In the genomic region with DNA sequence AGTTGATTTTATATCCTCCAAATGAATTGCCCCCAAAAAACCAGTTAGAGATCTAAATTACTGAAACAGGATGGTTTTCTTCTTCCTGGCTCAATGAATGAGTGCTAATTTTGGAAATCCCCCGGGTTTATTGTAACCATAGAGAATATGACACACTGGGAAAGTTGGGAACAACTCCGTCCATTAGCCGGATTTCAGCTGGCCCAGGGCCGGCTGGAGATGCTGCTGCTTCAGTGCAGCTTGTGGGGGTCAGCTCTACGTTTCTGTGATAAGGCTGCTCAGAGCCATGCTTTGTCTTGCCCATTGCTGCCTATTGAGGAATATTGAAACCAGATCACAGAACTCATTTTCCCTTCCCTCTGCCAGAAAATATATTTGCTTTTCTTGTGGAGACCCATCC, we compare ENCODE assay signal across 19 cellular contexts. TPM values are rescaled to one million over a fixed set of nuclear protein-coding genes. Genes with fewer than 3 reads are reported as not detected.
DNase-seq lines count a peak whose midpoint lies in the region; ATAC-seq, FAIRE-seq and TF ChIP-seq lines count a peak whose summit lies in the region.
"Had no signal": no experiment of that assay in that cellular context is flagged by ENCODE, and none has a peak within 500 bp of the region (broad histone marks: within the 10 kb centered on the region; RNA-seq: fewer than 3 reads in every experiment).

No MANE protein-coding gene starts in this region.

- H3K36me3 ChIP-seq in HepG2 (replicated peaks in 1 of 2; ENCODE audit: control insufficient read depth in 1 of 2, insufficient read depth in 2 of 2, low read length in 2 of 2) (peaks cover 1 to 18% of the 10 kb centered on the region in 2 experiments; a peak in 4 of 5 replicates), right lobe of liver (peaks cover 0 to 17% (median 2%) of the 10 kb centered on the region in 4 donors), neutrophil (peaks cover 92% of the 10 kb centered on the region), aorta (ENCODE audit: control insufficient read depth in 1 of 2, insufficient read depth in 2 of 2, low read length in 1 of 2) (peaks cover 2 to 5% of the 10 kb centered on the region in 2 donors)

- TF ChIP-seq EP300 in HepG2 (IDR thresholded peaks at IDR 0.05; ENCODE audit: low read depth in 2 of 2, low read length in 2 of 2) = no peak
- no peak for TF ChIP-seq EP300 in HepG2 (CRISPR knock-in tag; IDR thresholded peaks at IDR 0.05; ENCODE audit: borderline replicate concordance)

- no peaks in the 10 kb centered on the region for H3K9me3 ChIP-seq in HepG2 (ENCODE audit: low read length)
- no peaks in the 10 kb centered on the region for H3K9me3 ChIP-seq in right lobe of liver
- peaks cover 3% of the 10 kb centered on the region for H3K9me3 ChIP-seq in neutrophil
- no peaks in the 10 kb centered on the region for H3K9me3 ChIP-seq in aorta (ENCODE audit: control insufficient read depth, low read length)

- no peak overlapping the region for H3K9ac ChIP-seq in HepG2 (ENCODE audit: insufficient read depth, low read depth, low read length)
- H3K9ac ChIP-seq: GM23248 had no signal

- TF ChIP-seq POLR2A in HepG2 (IDR thresholded peaks at IDR 0.05; ENCODE audit: insufficient read depth in 1 of 2, low read depth in 2 of 2, low read length in 2 of 2) (no peak), right lobe of liver (IDR thresholded peaks at IDR 0.05) (no peak)

- no peaks in the 10 kb centered on the region for H3K79me2 ChIP-seq in HepG2 (ENCODE audit: insufficient read depth, low read length)

- H3K4me3 ChIP-seq in HepG2 (replicated peaks in 1 of 3; ENCODE audit: insufficient read depth in 1 of 3, low read depth in 2 of 3, low read length in 3 of 3) (no peak overlapping the region), right lobe of liver (no peak overlapping the region), neutrophil (ENCODE audit: low read depth in 1 of 2, low read length in 1 of 2) (no peak overlapping the region), aorta (ENCODE audit: low read length in 2 of 2) (no peak overlapping the region)
- H3K4me3 ChIP-seq: GM23248 had no signal

- CTCF ChIA-PET in HepG2 (lab: Yijun Ruan, JAX; ENCODE audit: low intra/inter-chr PET ratio, low total read pairs) = no interaction called here

- 92% methylated on average over 4 of the region's 5 CpGs for WGBS in HepG2 (ENCODE audit: low lambda C conversion rate)
- WGBS in right lobe of liver (ENCODE audit: insufficient coverage, low coverage, low lambda C conversion rate, missing lambda C conversion rate) = 84% methylated on average over 5 of the region's 5 CpGs
- WGBS in aorta, 2 donors = 1 to 5% methylated on average over 5 of the region's 5 CpGs

- POLR2A ChIA-PET in HepG2 (lab: Yijun Ruan, JAX) = no interaction called here

- no peak for DNase-seq in HepG2 (ENCODE audit: low spot score)
- no peak for DNase-seq in right lobe of liver
- DNase-seq in left cardiac atrium = peak; percentile 30
- peak in 1 of 2 donors; percentile 60 for DNase-seq in aorta
- no peak for DNase-seq in HK-2 (ENCODE audit: unreplicated experiment)
- no peak for DNase-seq in iPS-NIHi7 (ENCODE audit: extremely low spot score)
- DNase-seq: DND-41; GDM1; GM23248; NCI-H1436; NCI-H2081; NCI-H2227 treated with DMSO at 0.1 percent for 48 hours; NCI-H524 treated with DMSO at 0.1 percent for 48 hours; NK-92 treated with Interleukin-12 subunit alpha and Interleukin-12 subunit beta, amount 100 ng/mL, for 24 hours; PC-3 had no signal

- H3K4me1 ChIP-seq in HepG2 (ENCODE audit: insufficient read depth, low read length) (peaks cover 26% of the 10 kb centered on the region), right lobe of liver (no peaks in the 10 kb centered on the region), neutrophil (ENCODE audit: control insufficient read depth in 1 of 2, insufficient read depth in 1 of 2, low read depth in 1 of 2, low read length in 1 of 2) (peaks cover 0 to 7% of the 10 kb centered on the region in 2 experiments), aorta (ENCODE audit: control insufficient read depth in 1 of 2, insufficient read depth in 2 of 2, low read length in 2 of 2) (no peaks in the 10 kb centered on the region)

- TF ChIP-seq CTCF in HepG2 (CRISPR knock-in tag; IDR thresholded peaks at IDR 0.05) (no peak), right lobe of liver (IDR thresholded peaks at IDR 0.05) (no peak), neutrophil (IDR thresholded peaks at IDR 0.05) (no peak)

- ATAC-seq in HepG2 = no peak
- ATAC-seq in right lobe of liver = no peak
- peak; percentile 32 to 62 for ATAC-seq in left cardiac atrium
- ATAC-seq in aorta (ENCODE audit: low FRiP score) = peak; percentile 70
- no peak for ATAC-seq in HG03139 (IDR thresholded peaks at IDR 0.05; ENCODE audit: unreplicated experiment)
- ATAC-seq: PC-3 had no signal

- in situ Hi-C loops in HepG2 (cut with HindIII; ENCODE audit: extremely low pct_ligation_motif_present, low pct_unique_long_range_greater_than_20kb) = no loop called here

- H3K27ac ChIP-seq in HepG2 (ENCODE audit: extremely low read length, insufficient read depth, low read length) (peak overlapping the region; percentile 84), right lobe of liver (no peak overlapping the region), neutrophil (peak overlapping the region; percentile 21), aorta (ENCODE audit: low read depth in 1 of 2, low read length in 2 of 2) (peak overlapping the region in 1 of 2 donors; percentile 14)
- H3K27ac ChIP-seq: GM23248 had no signal

- no peak overlapping the region for H3K4me2 ChIP-seq in HepG2 (ENCODE audit: low read depth, low read length)

- intact Hi-C loops in HepG2 (cut with micrococcal nuclease; ENCODE audit: unreplicated experiment) (loop anchor here (2.0 to 10.0 kb wide), 2 partner anchors 19 to 213 kb away; partner anchors contain the start of gene CP), right lobe of liver (cut with DNase I) (no loop called here), left cardiac atrium (cut with DNase I) (no loop called here), aorta (cut with DNase I) (loop anchor here in 1 of 2 donors (10.0 kb wide), 1 partner anchor 57 kb away; no protein-coding TSS in a partner anchor)

- no peaks in the 10 kb centered on the region for H4K20me1 ChIP-seq in HepG2 (ENCODE audit: insufficient read depth, low read length)

- no peaks in the 10 kb centered on the region for H3K27me3 ChIP-seq in HepG2 (ENCODE audit: control insufficient read depth in 1 of 2, insufficient read depth in 2 of 2, low read length in 2 of 2)
- no peaks in the 10 kb centered on the region for H3K27me3 ChIP-seq in right lobe of liver
- no peaks in the 10 kb centered on the region for H3K27me3 ChIP-seq in neutrophil
- H3K27me3 ChIP-seq in aorta (ENCODE audit: control insufficient read depth in 1 of 2, insufficient read depth in 2 of 2, low read length in 1 of 2) = no peaks in the 10 kb centered on the region

- no peak overlapping the region for H2AFZ ChIP-seq in HepG2 (ENCODE audit: low read length)
- H2AFZ ChIP-seq: GM23248 had no signal

- no peak for FAIRE-seq in HepG2 (lab: Jason Lieb, UNC)
- FAIRE-seq: A204.1, GM12892 had no signal

- no peak for TF ChIP-seq RAD21 in HepG2 (CRISPR knock-in tag; IDR thresholded peaks at IDR 0.05)

- no TSS peak for BruUV-seq in HepG2 (replicated peaks; lab: Mats Ljungman, UMichigan)

TF ChIP-seq in HepG2, 621 proteins besides CTCF, POLR2A, EP300 and RAD21 (continues in another document):
- TF ChIP-seq HIVEP1 (CRISPR knock-in tag; IDR thresholded peaks at IDR 0.05) (no peak), ZNF629 (CRISPR knock-in tag; conservative IDR thresholded peaks at IDR 0.05) (no peak), FOXO1 (CRISPR knock-in tag; IDR thresholded peaks at IDR 0.05) (no peak), HNF4G (IDR thresholded peaks at IDR 0.05; ENCODE audit: borderline replicate concordance, low read depth, low read length) (no peak), HNF4G (CRISPR knock-in tag; IDR thresholded peaks at IDR 0.05; ENCODE audit: borderline replicate concordance, low read depth) (no peak), ATF4 (CRISPR knock-in tag; IDR thresholded peaks at IDR 0.05) (no peak), ZFYVE20 (CRISPR knock-in tag; IDR thresholded peaks at IDR 0.05; ENCODE audit: borderline replicate concordance, low read depth) (no peak), ZNF446 (CRISPR knock-in tag; IDR thresholded peaks at IDR 0.05) (no peak)

RNA-seq across cellular contexts. Expression of gene GYG1, which starts 20.3 kb away (rescaled TPM):
- total RNA-seq in HepG2 (2016; rRNA removed; fragmentation: Illumina TruSeq; extraction: Trizol) (28.1 and 52.1 TPM in 2 replicates), right lobe of liver (10 to 100 TPM in 3 of 6 experiments, 1 to 10 TPM in 3; 6.6 to 16.3 (median 10.3) TPM), left cardiac atrium (100 to 1,000 TPM; 104 to 125 TPM), aorta (10 to 100 TPM; 67.3 to 91.7 TPM)
- total RNA-seq in HepG2 (2016; cell fraction: cytosol; rRNA removed; fragmentation: Illumina TruSeq; extraction: Trizol; ENCODE audit: low read depth) = 29.8 and 30.1 TPM in 2 replicates
- total RNA-seq in HepG2 (2016; cell fraction: insoluble cytoplasmic fraction; rRNA removed; fragmentation: Illumina TruSeq; extraction: Trizol) = 29.9 and 49.6 TPM in 2 replicates
- total RNA-seq in HepG2 (2016; cell fraction: membrane; rRNA removed; fragmentation: Illumina TruSeq; extraction: Trizol) = 48.6 and 49.9 TPM in 2 replicates
- total RNA-seq in HepG2 (2016; cell fraction: nucleus; rRNA removed; fragmentation: Illumina TruSeq; extraction: Trizol) = 19.3 and 23.2 TPM in 2 replicates
- polyA plus RNA-seq in HepG2 (2011; rRNA removed) (12.6 and 15.7 TPM in 2 replicates), aorta (100 to 1,000 TPM in 1 of 2 donors, 10 to 100 TPM in 1; 73.6 to 101 TPM)
- polyA plus RNA-seq in HepG2 (2011; cell fraction: cytosol; rRNA removed) = 12.4 and 14.4 TPM in 2 replicates
- polyA plus RNA-seq in HepG2 (2011; cell fraction: nucleus; rRNA removed) = 6.8 and 22.5 TPM in 2 replicates
- 25.0 and 29.0 TPM in 2 replicates for polyA plus RNA-seq in HepG2 (2012)
- 37.1 and 42.6 TPM in 2 replicates for polyA plus RNA-seq in HepG2 (2016; cell fraction: cytosol; fragmentation: Illumina TruSeq; extraction: Trizol; ENCODE audit: low read depth)
- 61.5 and 63.2 TPM in 2 replicates for polyA plus RNA-seq in HepG2 (2016; cell fraction: insoluble cytoplasmic fraction; fragmentation: Illumina TruSeq; extraction: Trizol; ENCODE audit: low read depth)
- polyA plus RNA-seq in HepG2 (2016; cell fraction: membrane; fragmentation: Illumina TruSeq; extraction: Trizol; ENCODE audit: low read depth) = 44.2 and 46.2 TPM in 2 replicates
- 28.3 and 28.8 TPM in 2 replicates for polyA plus RNA-seq in HepG2 (2016; cell fraction: nucleus; fragmentation: Illumina TruSeq; extraction: Trizol; ENCODE audit: insufficient read depth, low read depth)
- 20.7 and 24.7 TPM in 2 replicates for polyA minus RNA-seq in HepG2 (2011; rRNA and poly(A)+ RNA removed; ENCODE audit: low replicate concordance)
- polyA minus RNA-seq in HepG2 (2011; cell fraction: cytosol; rRNA and poly(A)+ RNA removed) = 20.1 and 21.1 TPM in 2 replicates
- polyA minus RNA-seq in HepG2 (2011; cell fraction: nucleus; rRNA and poly(A)+ RNA removed) = 16.4 and 23.9 TPM in 2 replicates

Comparison
In these comparisons a context has a peak if more than half of its experiments do, and no peak if none do; other contexts are left out.
1. H3K27ac ChIP-seq: peak in HepG2 (single experiment) and neutrophil (single experiment); none in right lobe of liver (0 of 3).
2. ATAC-seq: peak in left cardiac atrium (2 of 2) and aorta (single experiment); none in HepG2 (single experiment), right lobe of liver (0 of 4) and HG03139 (single experiment).